In genomic region chr9:127318651-127319167, GRCh38 we compare ENCODE assay signal across 15 cellular contexts.
DNase-seq lines count a peak whose midpoint lies in the region; ATAC-seq lines count a peak whose summit lies in the region.
"Had no signal": no experiment of that assay in that cellular context is flagged by ENCODE, and none has a peak within 500 bp of the region (broad histone marks: within the 10 kb centered on the region; RNA-seq: fewer than 3 reads in every experiment).

No MANE protein-coding gene starts in this region.

- H3K27ac ChIP-seq in epithelial cell of prostate (peak overlapping the region; percentile 17), muscle layer of duodenum (ENCODE audit: low read length) (peak overlapping the region; percentile 54)
- H3K27ac ChIP-seq: esophagus squamous epithelium had no signal

- H3K4me3 ChIP-seq in muscle layer of duodenum (ENCODE audit: low read depth in 1 of 2, low read length in 2 of 2), result no peak overlapping the region
- H3K4me3 ChIP-seq: esophagus squamous epithelium, GM23338 had no signal

- H3K36me3 ChIP-seq in muscle layer of duodenum (ENCODE audit: control insufficient read depth in 1 of 2, insufficient read depth in 2 of 2, low read length in 2 of 2), result peaks cover 2 to 13% of the 10 kb centered on the region in 2 donors

- H3K27me3 ChIP-seq in muscle layer of duodenum (ENCODE audit: low read depth, low read length), result no peaks in the 10 kb centered on the region
- H3K27me3 ChIP-seq: esophagus squamous epithelium had no signal

- ATAC-seq in HG02588 (IDR thresholded peaks at IDR 0.05; ENCODE audit: unreplicated experiment), result no peak
- ATAC-seq in HG02840 (IDR thresholded peaks at IDR 0.05; ENCODE audit: low FRiP score, unreplicated experiment), result no peak
- ATAC-seq: GM23338 had no signal

- H3K9me3 ChIP-seq in muscle layer of duodenum (ENCODE audit: control insufficient read depth in 1 of 2, low read length in 2 of 2), result no peaks in the 10 kb centered on the region
- H3K9me3 ChIP-seq: esophagus squamous epithelium had no signal

- DNase-seq in AG08396 (ENCODE audit: low spot score) (peak; percentile 13), NCI-H2171 treated with DMSO at 0.1 percent for 48 hours (lab: John Stamatoyannopoulos, UW) (peak; percentile 76), epithelial cell of prostate (ENCODE audit: low read depth, low spot score) (no peak), LoVo (ENCODE audit: low spot score) (no peak)
- no peak for DNase-seq in activated CD8-positive, alpha-beta memory T cell treated with anti-CD3 and anti-CD28 coated beads for 24 hours
- DNase-seq: amniotic stem cell, esophagus squamous epithelium, NCI-H2081, posterior cingulate gyrus, RPMI8226, substantia nigra had no signal

- peaks cover 0 to 3% of the 10 kb centered on the region in 2 donors for H3K4me1 ChIP-seq in muscle layer of duodenum (ENCODE audit: control insufficient read depth in 1 of 2, insufficient read depth in 2 of 2, low read length in 2 of 2)

Comparison
In these comparisons a context has a peak if more than half of its experiments do, and no peak if none do; other contexts are left out.
1. DNase-seq: peak in AG08396 (single experiment) and NCI-H2171 treated with DMSO at 0.1 percent for 48 hours (single experiment); none in epithelial cell of prostate (single experiment), activated CD8-positive, alpha-beta memory T cell treated with anti-CD3 and anti-CD28 coated beads for 24 hours (single experiment) and LoVo (single experiment).